Comparison of ENCODE assay signal across 19 cellular contexts in the genomic region with DNA sequence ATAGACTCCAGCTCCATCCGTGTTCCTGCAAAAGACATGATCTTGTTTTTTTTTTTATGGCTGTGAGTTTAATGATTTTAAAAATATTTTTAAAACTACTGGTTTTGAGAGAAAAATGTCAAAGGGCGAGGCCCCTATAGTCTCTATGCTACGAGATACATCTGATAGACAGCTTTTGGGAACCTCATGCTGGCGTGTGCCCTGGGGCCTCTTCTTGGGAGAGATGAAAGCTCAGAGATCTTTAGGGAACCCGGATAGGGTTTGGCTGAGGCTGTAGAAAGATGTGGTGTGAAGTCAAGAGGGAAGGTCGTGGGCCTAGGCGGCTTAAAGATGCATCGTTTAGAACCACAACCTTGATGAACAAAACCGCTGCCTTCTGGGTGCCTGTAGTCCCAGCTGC.
DNase-seq lines count a peak whose midpoint lies in the region; ATAC-seq, FAIRE-seq and TF ChIP-seq lines count a peak whose summit lies in the region.
"Had no signal": no experiment of that assay in that cellular context is flagged by ENCODE, and none has a peak within 500 bp of the region (broad histone marks: within the 10 kb centered on the region; RNA-seq: fewer than 3 reads in every experiment).

No MANE protein-coding gene starts in this region.

- no peaks in the 10 kb centered on the region for H3K9me2 ChIP-seq in MM.1S (replicated peaks; ENCODE audit: insufficient read depth, low read length)

- TF ChIP-seq EP300 in K562 (IDR thresholded peaks at IDR 0.05; ENCODE audit: low read length): no peak

- H3K9me3 ChIP-seq in K562 (replicated peaks; ENCODE audit: control insufficient read depth, insufficient read depth, low read depth, low read length) (no peaks in the 10 kb centered on the region), lower lobe of right lung (no peaks in the 10 kb centered on the region), MM.1S (replicated peaks; ENCODE audit: insufficient read depth, low read length) (no peaks in the 10 kb centered on the region)
- H3K9me3 ChIP-seq: A549, Caco-2, HAP-1 had no signal

- WGBS in K562 (ENCODE audit: insufficient coverage, low coverage, missing lambda C conversion rate): 51% methylated on average over 9 of the region's 9 CpGs

- TF ChIP-seq CTCF in K562 (IDR thresholded peaks at IDR 0.05 in 2 of 3, conservative IDR thresholded peaks at IDR 0.05 in 1 of 3; ENCODE audit: insufficient read depth in 2 of 3, low read depth in 1 of 3, low read length in 3 of 3): no peak
- TF ChIP-seq CTCF in lower lobe of right lung (IDR thresholded peaks at IDR 0.05): no peak
- no peak for TF ChIP-seq CTCF in MM.1S (IDR thresholded peaks at IDR 0.05; ENCODE audit: low read length)

- H3F3A ChIP-seq in MM.1S (ENCODE audit: insufficient read depth, low read length): no peaks in the 10 kb centered on the region

- TF ChIP-seq POLR2A in K562 (conservative IDR thresholded peaks at IDR 0.05): no peak

- intact Hi-C loops in K562 (cut with micrococcal nuclease) (no loop called here), lower lobe of right lung (cut with DNase I) (no loop called here)

- no peaks in the 10 kb centered on the region for H3K9me1 ChIP-seq in K562 (ENCODE audit: control insufficient read depth, insufficient read depth, low read length)

- no peaks in the 10 kb centered on the region for H3K36me3 ChIP-seq in K562 (ENCODE audit: control insufficient read depth, insufficient read depth, low read length)
- no peaks in the 10 kb centered on the region for H3K36me3 ChIP-seq in lower lobe of right lung
- H3K36me3 ChIP-seq in MM.1S (replicated peaks; ENCODE audit: insufficient read depth, low read length): no peaks in the 10 kb centered on the region
- H3K36me3 ChIP-seq: HAP-1 had no signal

- H3K4me1 ChIP-seq in K562 (replicated peaks in 1 of 2; ENCODE audit: control insufficient read depth in 2 of 2, insufficient read depth in 2 of 2, low read length in 2 of 2) (peaks cover 7 to 10% of the 10 kb centered on the region in 2 experiments; a peak in 3 of 5 replicates), lower lobe of right lung (peaks cover 4% of the 10 kb centered on the region), MM.1S (ENCODE audit: low read length) (peaks cover 4% of the 10 kb centered on the region)
- H3K4me1 ChIP-seq: A549 had no signal

- H3K27me3 ChIP-seq in K562 (ENCODE audit: control insufficient read depth in 2 of 2, insufficient read depth in 2 of 2, low read length in 2 of 2): no peaks in the 10 kb centered on the region
- no peaks in the 10 kb centered on the region for H3K27me3 ChIP-seq in lower lobe of right lung (ENCODE audit: low read depth)
- H3K27me3 ChIP-seq in MM.1S (replicated peaks; ENCODE audit: insufficient read depth, low read length): no peaks in the 10 kb centered on the region

- in situ Hi-C loops in K562 (cut with MboI): loop anchor here (25.0 kb wide), 1 partner anchor 371 kb away; a partner anchor contains a TSS

- peaks cover 7% of the 10 kb centered on the region for H3K4me1 Mint-ChIP-seq in T-helper 1 cell treated with Interleukin-12 subunit alpha and Interleukin-12 subunit beta and Interleukin-4 antibody, amounts not matched to agents 30 μg/mL and 1 μg/mL, for 36 hours (ENCODE audit: low read depth)

- H3K9ac ChIP-seq in K562 (ENCODE audit: insufficient read depth in 1 of 2, low read depth in 2 of 2, low read length in 2 of 2): no peak overlapping the region
- no peak overlapping the region for H3K9ac ChIP-seq in MM.1S (ENCODE audit: low read length)

- no peaks in the 10 kb centered on the region for H3K9me3 Mint-ChIP-seq in T-helper 1 cell treated with Interleukin-12 subunit alpha and Interleukin-12 subunit beta and Interleukin-4 antibody, amounts not matched to agents 30 μg/mL and 1 μg/mL, for 36 hours
- H3K9me3 Mint-ChIP-seq: CD4-positive, alpha-beta T cell had no signal

- H4K20me1 ChIP-seq in K562 (replicated peaks; ENCODE audit: control insufficient read depth, insufficient read depth, low read length) (no peaks in the 10 kb centered on the region), MM.1S (ENCODE audit: insufficient read depth, low read length) (no peaks in the 10 kb centered on the region)

- FAIRE-seq in K562 (lab: Jason Lieb, UNC): no peak
- FAIRE-seq: A549, D721Med, GM12892, GM18507 had no signal

- no peak for TF ChIP-seq RAD21 in K562 (CRISPR knock-in tag; conservative IDR thresholded peaks at IDR 0.05 in 1 of 2, IDR thresholded peaks at IDR 0.05 in 1 of 2)

- DNase-seq in T-helper 1 cell: no peak
- DNase-seq in ELF-1 (ENCODE audit: low read depth, low spot score): peak; percentile 42
- no peak for DNase-seq in K562 (ENCODE audit: extremely low read depth in 1 of 4, low spot score in 3 of 4)
- DNase-seq in lower lobe of right lung: peak; percentile 4
- no peak for DNase-seq in NCI-H1092 treated with DMSO at 0.1 percent for 48 hours (lab: John Stamatoyannopoulos, UW)
- DNase-seq in MM.1S: no peak
- DNase-seq: AML-193; Caco-2; CD4-positive, alpha-beta T cell; GDM1 had no signal

- CTCF ChIA-PET in K562 (lab: Yijun Ruan, JAX; ENCODE audit: low intra/inter-chr PET ratio): interaction anchor here (0.6 kb wide), 1 partner anchor 82 kb away, joined by 3 read pairs; no protein-coding TSS in a partner anchor

- H3K4me3 ChIP-seq in K562 (no peak overlapping the region), lower lobe of right lung (no peak overlapping the region), MM.1S (ENCODE audit: low read length) (no peak overlapping the region)
- H3K4me3 ChIP-seq: A549, HAP-1 had no signal

- POLR2A ChIA-PET in K562 (lab: Yijun Ruan, JAX): interaction anchor here (0.6 to 1.0 kb wide), 3 partner anchors 10 to 217 kb away, joined by 3 to 5 read pairs (median 4); no protein-coding TSS in a partner anchor

- no peaks in the 10 kb centered on the region for H3K36me3 Mint-ChIP-seq in T-helper 1 cell treated with Interleukin-12 subunit alpha and Interleukin-12 subunit beta and Interleukin-4 antibody, amounts not matched to agents 30 μg/mL and 1 μg/mL, for 36 hours (ENCODE audit: low read depth)

- H2AFZ ChIP-seq in K562 (ENCODE audit: low read depth, low read length) (0 out of 2 replicates have a peak overlapping the region, but pooled peaks have one; percentile 78), MM.1S (ENCODE audit: low read length) (no peak overlapping the region)

- no peaks in the 10 kb centered on the region for H3K27me3 Mint-ChIP-seq in T-helper 1 cell treated with Interleukin-12 subunit alpha and Interleukin-12 subunit beta and Interleukin-4 antibody, amounts not matched to agents 30 μg/mL and 1 μg/mL, for 36 hours (ENCODE audit: low read depth)
- H3K27me3 Mint-ChIP-seq: CD4-positive, alpha-beta T cell had no signal

- BruUV-seq in K562 (replicated peaks; lab: Mats Ljungman, UMichigan): no TSS peak

- no peak overlapping the region for H3K4me3 Mint-ChIP-seq in T-helper 1 cell treated with Interleukin-12 subunit alpha and Interleukin-12 subunit beta and Interleukin-4 antibody, amounts not matched to agents 30 μg/mL and 1 μg/mL, for 36 hours
- H3K4me3 Mint-ChIP-seq: CD4-positive, alpha-beta T cell had no signal

- H3K4me2 ChIP-seq in K562 (ENCODE audit: insufficient read depth, low read length) (no peak overlapping the region), MM.1S (ENCODE audit: low read depth, low read length) (no peak overlapping the region)
- H3K4me2 ChIP-seq: A549 had no signal

- ATAC-seq in K562 (no peak), lower lobe of right lung (no peak), GM18858 (IDR thresholded peaks at IDR 0.05; ENCODE audit: unreplicated experiment) (no peak)
- ATAC-seq: A549 had no signal

- H3K27ac Mint-ChIP-seq in T-helper 1 cell treated with Interleukin-12 subunit alpha and Interleukin-12 subunit beta and Interleukin-4 antibody, amounts not matched to agents 30 μg/mL and 1 μg/mL, for 36 hours: peak overlapping the region; percentile 26
- H3K27ac Mint-ChIP-seq: CD4-positive, alpha-beta T cell had no signal

- H3K79me2 ChIP-seq in K562 (ENCODE audit: control insufficient read depth, insufficient read depth, low read length): no peaks in the 10 kb centered on the region
- no peaks in the 10 kb centered on the region for H3K79me2 ChIP-seq in MM.1S (ENCODE audit: low read length)

- H3K27ac ChIP-seq in K562 (ENCODE audit: extremely low read depth, low read depth, low read length) (no peak overlapping the region), lower lobe of right lung (no peak overlapping the region), MM.1S (ENCODE audit: low read length) (no peak overlapping the region)
- H3K27ac ChIP-seq: 22Rv1, A549, C4-2B had no signal

TF ChIP-seq in K562, 482 proteins besides CTCF, POLR2A, EP300 and RAD21 (continues in another document):
- TF ChIP-seq ZNF133 (CRISPR knock-in tag; IDR thresholded peaks at IDR 0.05) (no peak), LCOR (CRISPR knock-in tag; IDR thresholded peaks at IDR 0.05) (no peak), TEAD4 (IDR thresholded peaks at IDR 0.05; ENCODE audit: low read length) (no peak), TEAD4 (CRISPR knock-in tag; IDR thresholded peaks at IDR 0.05; ENCODE audit: borderline replicate concordance) (no peak), MYC (IDR thresholded peaks at IDR 0.05; ENCODE audit: low read depth, low read length) (no peak), MYC (CRISPR knock-in tag; IDR thresholded peaks at IDR 0.05; ENCODE audit: borderline replicate concordance, low read depth) (no peak), ZFP30 (CRISPR knock-in tag; IDR thresholded peaks at IDR 0.05; ENCODE audit: borderline replicate concordance) (no peak), SMC3 (conservative IDR thresholded peaks at IDR 0.05; ENCODE audit: insufficient read depth, low read depth, low read length) (no peak), NCOA2 (IDR thresholded peaks at IDR 0.05; ENCODE audit: partially characterized antibody in 2 of 2) (no peak), ZNF75A (CRISPR knock-in tag; IDR thresholded peaks at IDR 0.05) (no peak), TAF9B (IDR thresholded peaks at IDR 0.05; ENCODE audit: partially characterized antibody) (no peak), ARNT (IDR thresholded peaks at IDR 0.05) (no peak), SMARCB1 (IDR thresholded peaks at IDR 0.05; ENCODE audit: insufficient read length, low read depth) (no peak), ZNF217 (CRISPR knock-in tag; IDR thresholded peaks at IDR 0.05) (no peak), CBX2 (IDR thresholded peaks at IDR 0.05; ENCODE audit: insufficient read depth, low read length, poor library complexity, severe bottlenecking) (no peak)

Comparison
In these comparisons a context has a peak if more than half of its experiments do, and no peak if none do; other contexts are left out.
1. DNase-seq: peak in ELF-1 (single experiment) and lower lobe of right lung (single experiment); none in T-helper 1 cell (0 of 5), K562 (0 of 4), NCI-H1092 treated with DMSO at 0.1 percent for 48 hours (single experiment) and MM.1S (single experiment).